In genomic region chr1:173414539-173414938, GRCh38 we compare ENCODE assay signal across 22 cellular contexts.
DNase-seq lines count a peak whose midpoint lies in the region; ATAC-seq and TF ChIP-seq lines count a peak whose summit lies in the region.
"Had no signal": no experiment of that assay in that cellular context is flagged by ENCODE, and none has a peak within 500 bp of the region (broad histone marks: within the 10 kb centered on the region; RNA-seq: fewer than 3 reads in every experiment).

No MANE protein-coding gene starts in this region.

- H3K9ac ChIP-seq in SU-DHL-6 (ENCODE audit: low read length): peak overlapping the region; percentile 54
- H3K9ac ChIP-seq: BLaER1 had no signal

- H3K4me3 ChIP-seq in SU-DHL-6 (ENCODE audit: insufficient read depth, low read length, poor library complexity, severe bottlenecking): no peak overlapping the region
- no peak overlapping the region for H3K4me3 ChIP-seq in left ventricle myocardium inferior
- H3K4me3 ChIP-seq: BLaER1 had no signal

- H3K27me3 ChIP-seq in SU-DHL-6 (ENCODE audit: low read length): no peaks in the 10 kb centered on the region
- H3K27me3 ChIP-seq in left ventricle myocardium inferior (ENCODE audit: low read depth): no peaks in the 10 kb centered on the region
- H3K27me3 ChIP-seq: BLaER1 had no signal

- peaks cover 88% of the 10 kb centered on the region for H3F3A ChIP-seq in SU-DHL-6 (ENCODE audit: insufficient read depth)

- no peaks in the 10 kb centered on the region for H3K9me3 Mint-ChIP-seq in stimulated activated memory B cell treated with anti-CD40 and anti-IgM and Interleukin-4, amounts not matched to agents 10 μg/mL and 1 μg/mL and 100 μg/mL, for 72 hours
- H3K9me3 Mint-ChIP-seq: HFFc6 had no signal

- peaks cover 25% of the 10 kb centered on the region for H3K4me1 ChIP-seq in left ventricle myocardium inferior

- H3K27me3 Mint-ChIP-seq in stimulated activated memory B cell treated with anti-CD40 and anti-IgM and Interleukin-4, amounts not matched to agents 10 μg/mL and 1 μg/mL and 100 μg/mL, for 72 hours: no peaks in the 10 kb centered on the region

- H3K79me2 ChIP-seq in SU-DHL-6 (ENCODE audit: insufficient read depth, low read length): no peaks in the 10 kb centered on the region

- DNase-seq in Right ventricle myocardium inferior (ENCODE audit: missing footprints) (no peak), cardiac septum (ENCODE audit: low spot score) (no peak), left ventricle myocardium inferior (peak; percentile 30), AG20443 (ENCODE audit: low spot score) (no peak), globus pallidus (ENCODE audit: low spot score) (no peak)
- DNase-seq: 8988T; DND-41; GF-D8; HFFc6; MM.1S; NCI-H1105 treated with DMSO at 0.1 percent for 48 hours; NCI-H187; NCI-H2171; NCI-H446 treated with DMSO at 0.1 percent for 48 hours; NK-92 treated with Interleukin-12 subunit alpha and Interleukin-12 subunit beta, amount 100 ng/mL, for 24 hours; PC-3 had no signal

- H3K36me3 ChIP-seq in SU-DHL-6 (ENCODE audit: low read length): no peaks in the 10 kb centered on the region
- H3K36me3 ChIP-seq in left ventricle myocardium inferior: peaks cover 5% of the 10 kb centered on the region

- intact Hi-C loops in Right ventricle myocardium inferior (cut with DNase I) (loop anchor here (10.0 kb wide), 1 partner anchor 670 kb away; no protein-coding TSS in a partner anchor), cardiac septum (cut with DNase I) (loop anchor here (10.0 kb wide), 3 partner anchors 160 to 670 kb away; no protein-coding TSS in a partner anchor), left ventricle myocardium inferior (cut with micrococcal nuclease) (no loop called here)

- H4K20me1 ChIP-seq in SU-DHL-6 (ENCODE audit: low read depth, low read length): no peaks in the 10 kb centered on the region
- H4K20me1 ChIP-seq: BLaER1 had no signal

- peaks cover 14% of the 10 kb centered on the region for H3K36me3 Mint-ChIP-seq in stimulated activated memory B cell treated with anti-CD40 and anti-IgM and Interleukin-4, amounts not matched to agents 10 μg/mL and 1 μg/mL and 100 μg/mL, for 72 hours

- H2AFZ ChIP-seq in SU-DHL-6 (ENCODE audit: low read depth, low read length, severe bottlenecking): no peak overlapping the region

- no peaks in the 10 kb centered on the region for H3K9me2 ChIP-seq in SU-DHL-6 (replicated peaks; ENCODE audit: insufficient read depth, low read length)

- ATAC-seq in Right ventricle myocardium inferior: peak; percentile 66
- ATAC-seq in stimulated activated memory B cell treated with anti-CD40 and anti-IgM and Interleukin-4, amounts not matched to agents 10 μg/mL and 1 μg/mL and 100 μg/mL, for 72 hours: no peak
- ATAC-seq in GM21619 (IDR thresholded peaks at IDR 0.05; ENCODE audit: unreplicated experiment): no peak
- ATAC-seq: HepG2, PC-3 had no signal

- peak overlapping the region; percentile 67 for H3K4me3 Mint-ChIP-seq in stimulated activated memory B cell treated with anti-CD40 and anti-IgM and Interleukin-4, amounts not matched to agents 10 μg/mL and 1 μg/mL and 100 μg/mL, for 72 hours
- H3K4me3 Mint-ChIP-seq: HFFc6 had no signal

- H3K27ac ChIP-seq in SU-DHL-6 (ENCODE audit: low read depth, low read length): peak overlapping the region; percentile 97
- no peak overlapping the region for H3K27ac ChIP-seq in left ventricle myocardium inferior (replicated peaks)
- H3K27ac ChIP-seq: BLaER1, RWPE1 had no signal

- TF ChIP-seq CTCF in SU-DHL-6 (IDR thresholded peaks at IDR 0.05; ENCODE audit: insufficient read depth, low read length, poor library complexity, severe bottlenecking) (no peak), left ventricle myocardium inferior (IDR thresholded peaks at IDR 0.05; ENCODE audit: borderline replicate concordance) (no peak)

- peaks cover 92% of the 10 kb centered on the region for H3K4me1 Mint-ChIP-seq in stimulated activated memory B cell treated with anti-CD40 and anti-IgM and Interleukin-4, amounts not matched to agents 10 μg/mL and 1 μg/mL and 100 μg/mL, for 72 hours

- H3K4me2 ChIP-seq in SU-DHL-6 (ENCODE audit: low read depth, low read length, poor library complexity, severe bottlenecking): peak overlapping the region; percentile 61

- peak overlapping the region; percentile 96 for H3K27ac Mint-ChIP-seq in stimulated activated memory B cell treated with anti-CD40 and anti-IgM and Interleukin-4, amounts not matched to agents 10 μg/mL and 1 μg/mL and 100 μg/mL, for 72 hours
- H3K27ac Mint-ChIP-seq: HFFc6 had no signal

- H3K9me3 ChIP-seq in SU-DHL-6 (ENCODE audit: insufficient read depth, low read length) (no peaks in the 10 kb centered on the region), left ventricle myocardium inferior (replicated peaks) (no peaks in the 10 kb centered on the region)
- H3K9me3 ChIP-seq: BLaER1 had no signal
